12 cellular contexts compared by ENCODE assay signal in the genomic region with DNA sequence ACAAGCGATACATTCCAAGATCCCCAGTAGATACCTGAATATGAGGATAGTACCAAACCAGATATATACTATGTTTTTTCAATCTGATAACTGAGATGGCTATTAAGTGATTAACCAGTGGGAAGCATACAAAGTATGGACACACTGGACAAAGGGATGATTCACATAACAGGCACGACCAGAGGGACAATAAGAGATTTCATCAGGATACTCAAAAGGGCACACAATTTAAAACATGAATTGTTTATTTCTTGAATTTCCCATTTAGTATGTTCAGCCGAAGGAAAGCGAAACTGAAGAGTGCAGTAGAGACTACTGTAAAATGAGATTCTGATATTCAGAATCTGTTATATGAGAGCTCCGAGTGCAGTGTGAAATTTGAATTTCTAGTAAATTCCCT. TPM values are rescaled to one million over a fixed set of nuclear protein-coding genes. Genes with fewer than 3 reads are reported as not detected.
DNase-seq lines count a peak whose midpoint lies in the region; ATAC-seq and TF ChIP-seq lines count a peak whose summit lies in the region.
"Had no signal": no experiment of that assay in that cellular context is flagged by ENCODE, and none has a peak within 500 bp of the region (broad histone marks: within the 10 kb centered on the region; RNA-seq: fewer than 3 reads in every experiment).

No MANE protein-coding gene starts in this region.

- ATAC-seq in HG03457 (IDR thresholded peaks at IDR 0.05; ENCODE audit: unreplicated experiment): no peak

- H3K4me1 ChIP-seq in HEK293 (ENCODE audit: control insufficient read depth, insufficient read depth, low read length): peaks cover 34% of the 10 kb centered on the region

- H3K27ac ChIP-seq in HEK293 (ENCODE audit: extremely low read depth, low read depth, low read length) (no peak overlapping the region), layer of hippocampus (ENCODE audit: low read depth, low read length) (peak overlapping the region; percentile 76)
- H3K27ac ChIP-seq: cardiac muscle cell had no signal

- H3K36me3 ChIP-seq in HEK293 (ENCODE audit: control insufficient read depth in 2 of 2, insufficient read depth in 1 of 2, low read length in 2 of 2): no peaks in the 10 kb centered on the region
- H3K36me3 ChIP-seq: cardiac muscle cell had no signal

- CTCF ChIA-PET in HEK293 (lab: Yijun Ruan, JAX): no interaction called here

- H3K27me3 ChIP-seq in layer of hippocampus (ENCODE audit: control insufficient read depth, insufficient read depth, low read length): no peaks in the 10 kb centered on the region
- H3K27me3 ChIP-seq: cardiac muscle cell had no signal

- POLR2A ChIA-PET in HEK293 (lab: Yijun Ruan, JAX): interaction anchor here (0.5 kb wide), 1 partner anchor 10 kb away, joined by 3 read pairs; no protein-coding TSS in a partner anchor

- H3K9me3 ChIP-seq in HEK293 (ENCODE audit: control insufficient read depth, insufficient read depth, low read depth, low read length): no peaks in the 10 kb centered on the region

- peak; percentile 14 for DNase-seq in Daoy (ENCODE audit: low read depth)
- DNase-seq in CD1c-positive myeloid dendritic cell (ENCODE audit: extremely low spot score): no peak
- DNase-seq in NCI-H748 treated with DMSO at 0.1 percent for 48 hours (lab: John Stamatoyannopoulos, UW): no peak
- DNase-seq in DMS153 treated with DMSO at 0.1 percent for 48 hours (lab: John Stamatoyannopoulos, UW; ENCODE audit: unreplicated experiment): no peak
- DNase-seq: activated B cell treated with CpG ODN at 0.5 μM for 24 hours, NCI-H2171, posterior cingulate gyrus had no signal

- H3K4me3 ChIP-seq in HEK293 (ENCODE audit: low read depth, low read length): no peak overlapping the region
- H3K4me3 ChIP-seq in WI38 (ENCODE audit: low read depth, low read length): peak overlapping the region; percentile 19; the same call in 1 of the 2 replicates
- H3K4me3 ChIP-seq: cardiac muscle cell had no signal

- TF ChIP-seq CTCF in HEK293 (tag by site-specific recombination; IDR thresholded peaks at IDR 0.05): no peak
- TF ChIP-seq CTCF in WI38 (IDR thresholded peaks at IDR 0.05; ENCODE audit: low read depth, low read length): no peak

TF ChIP-seq in HEK293, 187 proteins besides CTCF, POLR2A, EP300 and RAD21:
- TF ChIP-seq, protein P1, sequence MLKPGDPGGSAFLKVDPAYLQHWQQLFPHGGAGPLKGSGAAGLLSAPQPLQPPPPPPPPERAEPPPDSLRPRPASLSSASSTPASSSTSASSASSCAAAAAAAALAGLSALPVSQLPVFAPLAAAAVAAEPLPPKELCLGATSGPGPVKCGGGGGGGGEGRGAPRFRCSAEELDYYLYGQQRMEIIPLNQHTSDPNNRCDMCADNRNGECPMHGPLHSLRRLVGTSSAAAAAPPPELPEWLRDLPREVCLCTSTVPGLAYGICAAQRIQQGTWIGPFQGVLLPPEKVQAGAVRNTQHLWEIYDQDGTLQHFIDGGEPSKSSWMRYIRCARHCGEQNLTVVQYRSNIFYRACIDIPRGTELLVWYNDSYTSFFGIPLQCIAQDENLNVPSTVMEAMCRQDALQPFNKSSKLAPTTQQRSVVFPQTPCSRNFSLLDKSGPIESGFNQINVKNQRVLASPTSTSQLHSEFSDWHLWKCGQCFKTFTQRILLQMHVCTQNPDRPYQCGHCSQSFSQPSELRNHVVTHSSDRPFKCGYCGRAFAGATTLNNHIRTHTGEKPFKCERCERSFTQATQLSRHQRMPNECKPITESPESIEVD (tag by site-specific recombination; IDR thresholded peaks at IDR 0.05): 0 out of 2 replicates have a peak, but pooled peaks have one; percentile 18
- no peak for TF ChIP-seq ZFP37 (tag by site-specific recombination; IDR thresholded peaks at IDR 0.05)

RNA-seq across cellular contexts. Expression of gene ZZZ3, which starts 10.6 kb away (rescaled TPM):
- 88.0 and 118 TPM in 2 replicates for total RNA-seq in Daoy (2014; rRNA removed; shearing (Covaris generic))
